Comparison of ENCODE assay signal across 20 cellular contexts in the genomic region with DNA sequence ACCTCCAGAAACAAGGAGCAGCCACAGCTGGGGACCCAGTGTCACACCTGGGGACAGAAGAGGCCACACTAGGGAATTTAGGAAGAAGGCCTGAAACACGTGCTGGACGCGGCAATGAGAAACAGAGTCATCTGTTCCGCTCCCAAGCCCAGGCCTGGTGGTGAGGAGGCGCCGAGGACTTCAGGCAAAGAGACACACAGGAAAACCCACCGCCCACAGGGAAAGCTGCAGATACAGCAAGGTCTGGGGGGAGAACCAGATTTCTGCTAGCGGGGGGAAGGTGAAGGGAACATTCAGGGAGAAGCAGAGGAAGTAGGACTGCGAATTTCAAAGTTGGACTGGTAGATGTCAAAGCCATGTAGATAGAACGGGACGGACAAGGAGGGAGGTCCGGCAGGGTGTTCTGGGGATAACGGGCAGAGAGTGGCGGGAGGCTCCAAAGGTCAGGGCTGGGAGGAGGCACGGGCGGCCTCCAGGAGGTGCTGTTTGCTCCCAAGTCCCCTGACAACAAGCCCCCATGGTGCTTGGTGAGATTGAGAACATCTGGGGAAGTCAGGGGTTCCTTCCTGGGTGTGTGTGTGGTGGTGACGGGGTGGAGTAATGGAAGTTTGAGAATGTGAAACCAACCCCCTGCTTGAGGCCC.
"Had no signal": no experiment of that assay in that cellular context is flagged by ENCODE, and none has a peak within 500 bp of the region (broad histone marks: within the 10 kb centered on the region; RNA-seq: fewer than 3 reads in every experiment).

No MANE protein-coding gene starts in this region.

- H3K36me3 ChIP-seq: pancreas, sigmoid colon, tibial artery had no signal

- H3K27me3 ChIP-seq: hepatocyte, pancreas, sigmoid colon, tibial artery had no signal

- H3K4me2 ChIP-seq: hepatocyte had no signal

- H3K27me3 Mint-ChIP-seq: activated CD4-positive, alpha-beta memory T cell treated with anti-CD3 and anti-CD28 coated beads, Interleukin-2, amount 10 ng/mL, durations not matched to agents 7 days and 5 days; brain had no signal

- H3K4me3 ChIP-seq: hepatocyte, mucosa of descending colon, pancreas, sigmoid colon, tibial artery had no signal

- H3K4me1 ChIP-seq: pancreas, sigmoid colon, tibial artery had no signal

- H3K79me2 ChIP-seq: hepatocyte had no signal

- H2AFZ ChIP-seq: hepatocyte had no signal

- H3K27ac ChIP-seq: epithelial cell of prostate, hepatocyte, pancreas, sigmoid colon, tibial artery had no signal

- H3K27ac Mint-ChIP-seq: activated B cell treated with CpG ODN at 0.5 μM for 24 hours; activated CD4-positive, alpha-beta memory T cell treated with anti-CD3 and anti-CD28 coated beads, Interleukin-2, amount 10 ng/mL, durations not matched to agents 7 days and 5 days; activated naive CD4-positive, alpha-beta T cell treated with anti-CD3 and anti-CD28 coated beads for 36 hours; activated T-helper 2 cell treated with anti-CD3 and anti-CD28 coated beads, Interferon-gamma antibody, Interleukin-2, Interleukin-4, amounts not matched to agents 10 μg/mL and 5 μg/mL and 100 μg/mL, durations not matched to agents 14 hours and 24 hours and 36 hours; memory B cell; naive B cell; stimulated activated naive B cell treated with anti-CD40 and anti-IgM and Interleukin-4, amounts not matched to agents 10 μg/mL and 1 μg/mL and 100 μg/mL, for 72 hours had no signal

- ATAC-seq: mucosa of descending colon, pancreas had no signal

- H3K4me3 Mint-ChIP-seq: activated B cell treated with CpG ODN at 0.5 μM for 24 hours; activated CD4-positive, alpha-beta memory T cell treated with anti-CD3 and anti-CD28 coated beads, Interleukin-2, amount 10 ng/mL, durations not matched to agents 7 days and 5 days; activated naive CD4-positive, alpha-beta T cell treated with anti-CD3 and anti-CD28 coated beads for 36 hours; brain; memory B cell; naive B cell; stimulated activated naive B cell treated with anti-CD40 and anti-IgM and Interleukin-4, amounts not matched to agents 10 μg/mL and 1 μg/mL and 100 μg/mL, for 72 hours had no signal

- H3K9me3 Mint-ChIP-seq: activated B cell treated with CpG ODN at 0.5 μM for 24 hours; activated CD4-positive, alpha-beta memory T cell treated with anti-CD3 and anti-CD28 coated beads, Interleukin-2, amount 10 ng/mL, durations not matched to agents 7 days and 5 days; activated naive CD4-positive, alpha-beta T cell treated with anti-CD3 and anti-CD28 coated beads for 36 hours; activated T-helper 2 cell treated with anti-CD3 and anti-CD28 coated beads, Interferon-gamma antibody, Interleukin-2, Interleukin-4, amounts not matched to agents 10 μg/mL and 5 μg/mL and 100 μg/mL, durations not matched to agents 14 hours and 24 hours and 36 hours; brain; memory B cell; stimulated activated naive B cell treated with anti-CD40 and anti-IgM and Interleukin-4, amounts not matched to agents 10 μg/mL and 1 μg/mL and 100 μg/mL, for 72 hours had no signal

- H3K9me3 ChIP-seq: mucosa of descending colon, pancreas, sigmoid colon, tibial artery had no signal

- DNase-seq: activated B cell treated with CpG ODN at 0.5 μM for 24 hours; activated CD4-positive, alpha-beta memory T cell treated with anti-CD3 and anti-CD28 coated beads, Interleukin-2, amount 10 ng/mL, durations not matched to agents 7 days and 5 days; activated CD4-positive, alpha-beta T cell treated with anti-CD3 and anti-CD28 coated beads for 4 hours; activated naive CD4-positive, alpha-beta T cell treated with anti-CD3 and anti-CD28 coated beads for 36 hours; activated T-cell treated with anti-CD3 and anti-CD28 coated beads, Interleukin-2, amount 50 U/mL, for 1 hour; caudate nucleus; foreskin fibroblast; mucosa of descending colon; naive B cell; pancreas; sigmoid colon; stimulated activated CD4-positive, alpha-beta T cell treated with anti-CD3 and anti-CD28 coated beads, Interleukin-4, amount 100 ng/mL, for 24 hours; substantia nigra had no signal

- H3K36me3 Mint-ChIP-seq: brain; stimulated activated naive B cell treated with anti-CD40 and anti-IgM and Interleukin-4, amounts not matched to agents 10 μg/mL and 1 μg/mL and 100 μg/mL, for 72 hours had no signal

- H3K4me1 Mint-ChIP-seq: activated B cell treated with CpG ODN at 0.5 μM for 24 hours had no signal
